ENCODE assay signal across 23 cellular contexts in genomic region chr9:136616948-136617695, GRCh38. TPM values are rescaled to one million over a fixed set of nuclear protein-coding genes. Genes with fewer than 3 reads are reported as not detected.
A peak's percentile ranks its signal among the peaks of the same experiment; 100 is the strongest.
DNase-seq lines count a peak whose midpoint lies in the region; ATAC-seq, FAIRE-seq and TF ChIP-seq lines count a peak whose summit lies in the region.
"Had no signal": no experiment of that assay in that cellular context is flagged by ENCODE, and none has a peak within 500 bp of the region (broad histone marks: within the 10 kb centered on the region; RNA-seq: fewer than 3 reads in every experiment).

No MANE protein-coding gene starts in this region.

- H3K36me3 ChIP-seq in HepG2 (replicated peaks in 1 of 2; ENCODE audit: control insufficient read depth in 1 of 2, insufficient read depth in 2 of 2, low read length in 2 of 2), result no peaks in the 10 kb centered on the region
- no peaks in the 10 kb centered on the region for H3K36me3 ChIP-seq in adrenal gland (replicated peaks in 1 of 2)
- H3K36me3 ChIP-seq: tibial artery had no signal

- peaks cover 8% of the 10 kb centered on the region; the same call in 1 of the 2 replicates for H4K20me1 ChIP-seq in HepG2 (ENCODE audit: insufficient read depth, low read length)

- no peaks in the 10 kb centered on the region for H3K27me3 ChIP-seq in HL-60 (ENCODE audit: insufficient read depth, poor library complexity, severe bottlenecking)
- peaks cover 27 to 86% of the 10 kb centered on the region in 2 experiments for H3K27me3 ChIP-seq in HepG2 (ENCODE audit: control insufficient read depth in 1 of 2, insufficient read depth in 2 of 2, low read length in 2 of 2)
- no peaks in the 10 kb centered on the region for H3K27me3 ChIP-seq in adrenal gland
- H3K27me3 ChIP-seq: body of pancreas had no signal

- no peaks in the 10 kb centered on the region for H3K9me3 ChIP-seq in T-helper 17 cell (ENCODE audit: control insufficient read depth, low read length, poor library complexity, severe bottlenecking)
- H3K9me3 ChIP-seq in HepG2 (ENCODE audit: low read length), result no peaks in the 10 kb centered on the region
- no peaks in the 10 kb centered on the region for H3K9me3 ChIP-seq in adrenal gland (replicated peaks in 1 of 3)
- H3K9me3 ChIP-seq: body of pancreas, tibial artery had no signal

- H3K9me3 Mint-ChIP-seq in stimulated activated effector memory CD8-positive, alpha-beta T cell treated with anti-CD3 and anti-CD28 coated beads, Interleukin-12 subunit alpha, Interleukin-12 subunit beta, amount 100 ng/mL, for 72 hours, result no peaks in the 10 kb centered on the region
- H3K9me3 Mint-ChIP-seq: activated naive CD8-positive, alpha-beta T cell treated with anti-CD3 and anti-CD28 coated beads, Interleukin-2, amount 50 U/mL, for 24 hours; CD4-positive, alpha-beta T cell; naive B cell; stimulated activated naive CD8-positive, alpha-beta T cell treated with anti-CD3 and anti-CD28 coated beads, Interleukin-15, Interleukin-2, amounts not matched to agents 100 ng/mL and 50 ng/mL, for 24 hours; T-helper 2 cell treated with Interferon-gamma antibody and Interleukin-4, amounts not matched to agents 5 μg/mL and 100 μg/mL, for 36 hours had no signal

- H3K27me3 Mint-ChIP-seq in T-helper 17 cell, result peaks cover 13% of the 10 kb centered on the region
- H3K27me3 Mint-ChIP-seq: activated naive CD8-positive, alpha-beta T cell treated with anti-CD3 and anti-CD28 coated beads, Interleukin-2, amount 50 U/mL, for 24 hours; stimulated activated naive CD8-positive, alpha-beta T cell treated with anti-CD3 and anti-CD28 coated beads, Interleukin-15, Interleukin-2, amounts not matched to agents 100 ng/mL and 50 ng/mL, for 24 hours had no signal

- H3K4me1 Mint-ChIP-seq in T-helper 17 cell, result peaks cover 4% of the 10 kb centered on the region
- peaks cover 48% of the 10 kb centered on the region for H3K4me1 Mint-ChIP-seq in stimulated activated effector memory CD8-positive, alpha-beta T cell treated with anti-CD3 and anti-CD28 coated beads, Interleukin-12 subunit alpha, Interleukin-12 subunit beta, amount 100 ng/mL, for 72 hours

- TF ChIP-seq CTCF in HL-60 (IDR thresholded peaks at IDR 0.05; ENCODE audit: insufficient read depth, low read length) (no peak), HepG2 (CRISPR knock-in tag; IDR thresholded peaks at IDR 0.05) (no peak), adrenal gland (IDR thresholded peaks at IDR 0.05) (no peak)

- no peak for TF ChIP-seq RAD21 in HepG2 (CRISPR knock-in tag; IDR thresholded peaks at IDR 0.05)

- peaks cover 44% of the 10 kb centered on the region for H3K4me1 ChIP-seq in HepG2 (ENCODE audit: insufficient read depth, low read length)
- peaks cover 0 to 7% of the 10 kb centered on the region in 2 donors for H3K4me1 ChIP-seq in adrenal gland (replicated peaks in 1 of 2)
- H3K4me1 ChIP-seq: tibial artery had no signal

- H3K27ac Mint-ChIP-seq in T-helper 17 cell, result peak overlapping the region; percentile 47
- peak overlapping the region; percentile 52 for H3K27ac Mint-ChIP-seq in stimulated activated effector memory CD8-positive, alpha-beta T cell treated with anti-CD3 and anti-CD28 coated beads, Interleukin-12 subunit alpha, Interleukin-12 subunit beta, amount 100 ng/mL, for 72 hours
- H3K27ac Mint-ChIP-seq: activated naive CD8-positive, alpha-beta T cell treated with anti-CD3 and anti-CD28 coated beads, Interleukin-2, amount 50 U/mL, for 24 hours; CD4-positive, alpha-beta T cell; stimulated activated naive CD8-positive, alpha-beta T cell treated with anti-CD3 and anti-CD28 coated beads, Interleukin-15, Interleukin-2, amounts not matched to agents 100 ng/mL and 50 ng/mL, for 24 hours; T-helper 2 cell treated with Interferon-gamma antibody and Interleukin-4, amounts not matched to agents 5 μg/mL and 100 μg/mL, for 36 hours had no signal

- H3K4me3 ChIP-seq in HL-60 (replicated peaks; ENCODE audit: insufficient read depth, low read length), result no peak overlapping the region
- no peak overlapping the region; a peak in 1 of 6 replicates for H3K4me3 ChIP-seq in HepG2 (replicated peaks in 1 of 3; ENCODE audit: insufficient read depth in 1 of 3, low read depth in 2 of 3, low read length in 3 of 3)
- H3K4me3 ChIP-seq in adrenal gland, result no peak overlapping the region
- H3K4me3 ChIP-seq: body of pancreas, tibial artery had no signal

- POLR2A ChIA-PET in HepG2 (lab: Yijun Ruan, JAX), result no interaction called here

- H3K79me2 ChIP-seq in HepG2 (ENCODE audit: insufficient read depth, low read length), result no peaks in the 10 kb centered on the region

- CTCF ChIA-PET in HepG2 (lab: Yijun Ruan, JAX; ENCODE audit: low intra/inter-chr PET ratio, low total read pairs), result no interaction called here

- in situ Hi-C loops in HepG2 (cut with HindIII; ENCODE audit: extremely low pct_ligation_motif_present, low pct_unique_long_range_greater_than_20kb), result no loop called here

- H3K36me3 Mint-ChIP-seq in T-helper 17 cell (ENCODE audit: low read depth), result no peaks in the 10 kb centered on the region
- no peaks in the 10 kb centered on the region for H3K36me3 Mint-ChIP-seq in stimulated activated effector memory CD8-positive, alpha-beta T cell treated with anti-CD3 and anti-CD28 coated beads, Interleukin-12 subunit alpha, Interleukin-12 subunit beta, amount 100 ng/mL, for 72 hours
- H3K36me3 Mint-ChIP-seq: naive B cell had no signal

- H3K4me2 ChIP-seq in HepG2 (ENCODE audit: low read depth, low read length), result peak overlapping the region; percentile 15; the same call in 1 of the 2 replicates

- H3K4me3 Mint-ChIP-seq in T-helper 17 cell, result no peak overlapping the region
- H3K4me3 Mint-ChIP-seq in stimulated activated effector memory CD8-positive, alpha-beta T cell treated with anti-CD3 and anti-CD28 coated beads, Interleukin-12 subunit alpha, Interleukin-12 subunit beta, amount 100 ng/mL, for 72 hours, result peak overlapping the region; percentile 32
- H3K4me3 Mint-ChIP-seq: activated naive CD8-positive, alpha-beta T cell treated with anti-CD3 and anti-CD28 coated beads, Interleukin-2, amount 50 U/mL, for 24 hours; CD4-positive, alpha-beta T cell; stimulated activated naive CD8-positive, alpha-beta T cell treated with anti-CD3 and anti-CD28 coated beads, Interleukin-15, Interleukin-2, amounts not matched to agents 100 ng/mL and 50 ng/mL, for 24 hours; T-helper 2 cell treated with Interferon-gamma antibody and Interleukin-4, amounts not matched to agents 5 μg/mL and 100 μg/mL, for 36 hours had no signal

- no peak for DNase-seq in HL-60 (ENCODE audit: low read depth in 1 of 2, low spot score in 1 of 2)
- no peak for DNase-seq in T-helper 17 cell
- DNase-seq in HepG2 (ENCODE audit: low spot score), result no peak
- DNase-seq in stimulated activated effector memory CD8-positive, alpha-beta T cell treated with anti-CD3 and anti-CD28 coated beads, Interleukin-12 subunit alpha, Interleukin-12 subunit beta, amount 100 ng/mL, for 72 hours (ENCODE audit: low spot score in 2 of 2), result no peak
- DNase-seq in HK-2 (ENCODE audit: unreplicated experiment), result no peak
- DNase-seq in DMS 273 treated with DMSO at 0.1 percent for 48 hours (lab: John Stamatoyannopoulos, UW), result no peak
- DNase-seq in adrenal gland, result no peak
- DNase-seq: activated CD4-positive, alpha-beta T cell treated with anti-CD3 and anti-CD28 coated beads, Interleukin-2, amount 50 U/mL, for 48 hours; activated naive CD8-positive, alpha-beta T cell treated with anti-CD3 and anti-CD28 coated beads, Interleukin-2, amount 50 U/mL, for 24 hours; body of pancreas; CD4-positive, alpha-beta T cell; effector memory CD4-positive, alpha-beta T cell; foreskin fibroblast; Kasumi-1; naive B cell; NCI-H2029; NCI-H2227 treated with DMSO at 0.1 percent for 48 hours; NCI-H774; stimulated activated CD4-positive, alpha-beta T cell treated with anti-CD3 and anti-CD28 coated beads, Interleukin-12 subunit alpha, Interleukin-12 subunit beta, amount 100 ng/mL, for 4 hours; stimulated activated CD4-positive, alpha-beta T cell treated with anti-CD3 and anti-CD28 coated beads, Interleukin-4, amount 100 ng/mL, for 24 hours; tibial artery had no signal

- TF ChIP-seq EP300 in HepG2 (IDR thresholded peaks at IDR 0.05; ENCODE audit: low read depth in 2 of 2, low read length in 2 of 2), result no peak
- no peak for TF ChIP-seq EP300 in HepG2 (CRISPR knock-in tag; IDR thresholded peaks at IDR 0.05; ENCODE audit: borderline replicate concordance)

- H3K27ac ChIP-seq in HL-60 (replicated peaks) (peak overlapping the region; percentile 89), HepG2 (ENCODE audit: extremely low read length, insufficient read depth, low read length) (no peak overlapping the region), adrenal gland (no peak overlapping the region)
- H3K27ac ChIP-seq: body of pancreas, tibial artery had no signal

- H2AFZ ChIP-seq in HepG2 (ENCODE audit: low read length), result no peak overlapping the region

- no peak for ATAC-seq in T-helper 17 cell
- no peak for ATAC-seq in HepG2
- no peak for ATAC-seq in stimulated activated effector memory CD8-positive, alpha-beta T cell treated with anti-CD3 and anti-CD28 coated beads, Interleukin-12 subunit alpha, Interleukin-12 subunit beta, amount 100 ng/mL, for 72 hours
- ATAC-seq: activated naive CD8-positive, alpha-beta T cell treated with anti-CD3 and anti-CD28 coated beads, Interleukin-2, amount 50 U/mL, for 24 hours; body of pancreas had no signal

- WGBS in HepG2 (ENCODE audit: low lambda C conversion rate), result 4% methylated on average over 8 of the region's 22 CpGs
- WGBS in adrenal gland, 4 donors, result 76 to 88% (median 80%) methylated on average over 3 to 22 of the region's 22 CpGs

- BruUV-seq in HepG2 (replicated peaks; lab: Mats Ljungman, UMichigan), result no TSS peak

- intact Hi-C loops in HepG2 (cut with micrococcal nuclease; ENCODE audit: unreplicated experiment) (no loop called here), adrenal gland (cut with DNase I) (no loop called here)

- TF ChIP-seq POLR2A in HepG2 (IDR thresholded peaks at IDR 0.05; ENCODE audit: insufficient read depth in 1 of 2, low read depth in 2 of 2, low read length in 2 of 2), result no peak
- no peak for TF ChIP-seq POLR2A in adrenal gland (IDR thresholded peaks at IDR 0.05)

- FAIRE-seq in HepG2 (lab: Jason Lieb, UNC), result no peak

- no peak overlapping the region for H3K9ac ChIP-seq in HepG2 (ENCODE audit: insufficient read depth, low read depth, low read length)

RNA-seq across cellular contexts. Expression of gene EGFL7, which starts 45.6 kb away (rescaled TPM):
- total RNA-seq in T-helper 17 cell (1 to 10 TPM in 1 of 2 donors, not detected in 1; 5.7 TPM), HepG2 (2016; rRNA removed; fragmentation: Illumina TruSeq; extraction: Trizol) (0.20 TPM in 1 of 2 replicates, not detected in the other), adrenal gland (100 to 1,000 TPM in 2 of 8 donors, 10 to 100 TPM in 6; 47.1 to 158 (median 79.5) TPM)
- 0.61 and 0.88 TPM in 2 replicates for total RNA-seq in HepG2 (2016; cell fraction: cytosol; rRNA removed; fragmentation: Illumina TruSeq; extraction: Trizol; ENCODE audit: low read depth)
- 0.19 and 0.32 TPM in 2 replicates for total RNA-seq in HepG2 (2016; cell fraction: insoluble cytoplasmic fraction; rRNA removed; fragmentation: Illumina TruSeq; extraction: Trizol)
- total RNA-seq in HepG2 (2016; cell fraction: membrane; rRNA removed; fragmentation: Illumina TruSeq; extraction: Trizol), result 0.59 and 0.93 TPM in 2 replicates
- total RNA-seq in HepG2 (2016; cell fraction: nucleus; rRNA removed; fragmentation: Illumina TruSeq; extraction: Trizol), result 0.40 TPM in 1 of 2 replicates, not detected in the other
- polyA plus RNA-seq in HepG2 (2011; rRNA removed) (5.1 and 10.3 TPM in 2 replicates), adrenal gland (100 to 1,000 TPM in 2 of 3 donors, 1 to 10 TPM in 1; 1.9 to 452 (median 190) TPM)
- polyA plus RNA-seq in HepG2 (2011; cell fraction: cytosol; rRNA removed), result 7.6 and 12.5 TPM in 2 replicates
- polyA plus RNA-seq in HepG2 (2011; cell fraction: nucleus; rRNA removed), result 20.6 and 22.6 TPM in 2 replicates
- polyA plus RNA-seq in HepG2 (2012), result 1.6 and 2.3 TPM in 2 replicates
- polyA plus RNA-seq in HepG2 (2016; cell fraction: cytosol; fragmentation: Illumina TruSeq; extraction: Trizol; ENCODE audit: low read depth), result 0.54 and 0.89 TPM in 2 replicates
- polyA plus RNA-seq in HepG2 (2016; cell fraction: insoluble cytoplasmic fraction; fragmentation: Illumina TruSeq; extraction: Trizol; ENCODE audit: low read depth), result 0.20 and 0.56 TPM in 2 replicates
- polyA plus RNA-seq in HepG2 (2016; cell fraction: membrane; fragmentation: Illumina TruSeq; extraction: Trizol; ENCODE audit: low read depth), result 0.68 and 0.72 TPM in 2 replicates
- polyA plus RNA-seq in HepG2 (2016; cell fraction: nucleus; fragmentation: Illumina TruSeq; extraction: Trizol; ENCODE audit: insufficient read depth, low read depth), result not detected in 2 replicates
- 3.6 and 4.7 TPM in 2 replicates for polyA minus RNA-seq in HepG2 (2011; rRNA and poly(A)+ RNA removed; ENCODE audit: low replicate concordance)
- polyA minus RNA-seq in HepG2 (2011; cell fraction: cytosol; rRNA and poly(A)+ RNA removed), result 3.1 and 3.3 TPM in 2 replicates
- 1.9 and 3.0 TPM in 2 replicates for polyA minus RNA-seq in HepG2 (2011; cell fraction: nucleus; rRNA and poly(A)+ RNA removed)
- total RNA-seq: CD4-positive, alpha-beta T cell had no signal

Comparison
In these comparisons a context has a peak if more than half of its experiments do, and no peak if none do; other contexts are left out.
1. RNA of gene EGFL7, which starts 45.6 kb away (total RNA-seq): 47.1 to 158 TPM in adrenal gland; 5.7 TPM in T-helper 17 cell and 0.19 to 0.93 TPM in HepG2; every median in the first group is over 4 times any median in the second.